ENCODE assay signal across 15 cellular contexts in genomic region chr9:86035827-86036440, GRCh38.
DNase-seq lines count a peak whose midpoint lies in the region; TF ChIP-seq lines count a peak whose summit lies in the region.
"Had no signal": no experiment of that assay in that cellular context is flagged by ENCODE, and none has a peak within 500 bp of the region (broad histone marks: within the 10 kb centered on the region; RNA-seq: fewer than 3 reads in every experiment).

No MANE protein-coding gene starts in this region.

- CTCF ChIA-PET in SK-N-SH (lab: Yijun Ruan, JAX), result interaction anchor here (1.0 to 1.7 kb wide), 5 partner anchors 9 to 64 kb away, joined by 3 to 5 read pairs (median 4); partner anchors contain the start of gene GOLM1

- no peak for TF ChIP-seq POLR2A in breast epithelium (IDR thresholded peaks at IDR 0.05)

- no peaks in the 10 kb centered on the region for H3K27me3 ChIP-seq in SK-N-SH (ENCODE audit: insufficient read depth)
- no peaks in the 10 kb centered on the region for H3K27me3 ChIP-seq in breast epithelium

- H3K4me1 ChIP-seq in SK-N-SH (ENCODE audit: control insufficient read depth in 1 of 2, insufficient read depth in 2 of 2, low read depth in 1 of 2, low read length in 1 of 2) (peaks cover 0 to 4% of the 10 kb centered on the region in 2 experiments; a peak in 1 of 4 replicates), breast epithelium (no peaks in the 10 kb centered on the region)
- H3K4me1 ChIP-seq: A549 had no signal

- H3F3A ChIP-seq in SK-N-SH (replicated peaks; ENCODE audit: insufficient read depth), result no peaks in the 10 kb centered on the region

- no peak overlapping the region for H3K4me3 Mint-ChIP-seq in brain
- no peak overlapping the region for H3K4me3 Mint-ChIP-seq in nephron progenitor cell
- H3K4me3 Mint-ChIP-seq: CD14-positive monocyte had no signal

- no peaks in the 10 kb centered on the region for H3K9me2 ChIP-seq in SK-N-SH

- POLR2A ChIA-PET in SK-N-SH (lab: Yijun Ruan, JAX), result interaction anchor here (0.7 kb wide), 1 partner anchor 1132 kb away, joined by 4 read pairs; no protein-coding TSS in a partner anchor

- H3K4me3 ChIP-seq in SK-N-SH (ENCODE audit: low read depth in 2 of 2, low read length in 1 of 2) (no peak overlapping the region), breast epithelium (no peak overlapping the region)
- H3K4me3 ChIP-seq: A549 had no signal

- no peaks in the 10 kb centered on the region for H3K9me3 ChIP-seq in SK-N-SH
- no peaks in the 10 kb centered on the region for H3K9me3 ChIP-seq in breast epithelium
- H3K9me3 ChIP-seq: A549 had no signal

- no peaks in the 10 kb centered on the region for H4K20me1 ChIP-seq in SK-N-SH (ENCODE audit: insufficient read depth)

- H2AFZ ChIP-seq in SK-N-SH (ENCODE audit: low read depth), result no peak overlapping the region

- H3K27ac ChIP-seq in SK-N-SH (ENCODE audit: low read depth in 2 of 2, low read length in 1 of 2), result no peak overlapping the region
- no peak overlapping the region for H3K27ac ChIP-seq in breast epithelium
- H3K27ac ChIP-seq: A549, KMS-11 had no signal

- no peaks in the 10 kb centered on the region for H3K79me2 ChIP-seq in SK-N-SH (ENCODE audit: insufficient read depth)

- DNase-seq in AG20443 (ENCODE audit: low spot score), result peak; percentile 9
- DNase-seq in NCI-H146 (lab: John Stamatoyannopoulos, UW), result peak; percentile 84
- peak; percentile 12 for DNase-seq in nephron progenitor cell
- no peak for DNase-seq in SK-N-SH
- no peak for DNase-seq in breast epithelium (ENCODE audit: low spot score in 2 of 2)
- DNase-seq in SHP77 (lab: John Stamatoyannopoulos, UW), result no peak
- DNase-seq: GOT3, NCI-H1930, NCI-H226, NCI-H82, SIG-M5 had no signal

- no peak overlapping the region for H3K4me2 ChIP-seq in SK-N-SH
- H3K4me2 ChIP-seq: A549, KMS-11 had no signal

- no peaks in the 10 kb centered on the region for H3K9me3 Mint-ChIP-seq in brain
- peaks cover 7% of the 10 kb centered on the region for H3K9me3 Mint-ChIP-seq in nephron progenitor cell

- intact Hi-C loops in breast epithelium (cut with DNase I; ENCODE audit: low total_unique reads), result no loop called here

- H3K36me3 Mint-ChIP-seq in brain, result peaks cover 95% of the 10 kb centered on the region
- H3K36me3 Mint-ChIP-seq in nephron progenitor cell (ENCODE audit: low read depth), result peaks cover 96% of the 10 kb centered on the region

- H3K27me3 Mint-ChIP-seq in brain (peaks cover 3% of the 10 kb centered on the region), nephron progenitor cell (ENCODE audit: low read depth, poor library complexity) (no peaks in the 10 kb centered on the region)

- peak overlapping the region in 3 of 5 experiments; percentile 1 to 57 (median 31) for H3K27ac Mint-ChIP-seq in brain
- H3K27ac Mint-ChIP-seq in nephron progenitor cell, result peak overlapping the region; percentile 95
- H3K27ac Mint-ChIP-seq: CD14-positive monocyte had no signal

- no peak for TF ChIP-seq EP300 in SK-N-SH (IDR thresholded peaks at IDR 0.05; ENCODE audit: borderline replicate concordance in 1 of 2, low read depth in 1 of 2, low read length in 1 of 2)

- no peak overlapping the region for H3K9ac ChIP-seq in SK-N-SH
- H3K9ac ChIP-seq: KMS-11 had no signal

- H3K4me1 Mint-ChIP-seq in brain (no peaks in the 10 kb centered on the region), nephron progenitor cell (peaks cover 44% of the 10 kb centered on the region)
- H3K4me1 Mint-ChIP-seq: CD14-positive monocyte had no signal

- 91% methylated on average over 10 of the region's 15 CpGs for WGBS in SK-N-SH (ENCODE audit: low lambda C conversion rate)

- TF ChIP-seq CTCF in brain (conservative IDR thresholded peaks at IDR 0.05), result no peak
- TF ChIP-seq CTCF in nephron progenitor cell (IDR thresholded peaks at IDR 0.05), result no peak
- no peak for TF ChIP-seq CTCF in SK-N-SH (IDR thresholded peaks at IDR 0.05)
- no peak for TF ChIP-seq CTCF in breast epithelium (IDR thresholded peaks at IDR 0.05)

- TF ChIP-seq RAD21 in SK-N-SH (IDR thresholded peaks at IDR 0.05; ENCODE audit: low read length), result no peak

- H3K36me3 ChIP-seq in SK-N-SH (replicated peaks in 1 of 2; ENCODE audit: control insufficient read depth in 1 of 2, insufficient read depth in 2 of 2, low read length in 1 of 2) (peaks cover 3 to 17% of the 10 kb centered on the region in 2 experiments), breast epithelium (peaks cover 4% of the 10 kb centered on the region)

TF ChIP-seq in SK-N-SH, 30 proteins besides CTCF, POLR2A, EP300 and RAD21:
- no peak for TF ChIP-seq RFX5 (IDR thresholded peaks at IDR 0.05; ENCODE audit: low read length)
- TF ChIP-seq NRF1 (IDR thresholded peaks at IDR 0.05; ENCODE audit: low read depth, low read length), result no peak
- no peak for TF ChIP-seq EZH2phosphoT487 (IDR thresholded peaks at IDR 0.05; ENCODE audit: borderline replicate concordance, low read depth)

Comparison
In these comparisons a context has a peak if more than half of its experiments do, and no peak if none do; other contexts are left out.
1. DNase-seq: peak in AG20443 (single experiment), NCI-H146 (single experiment) and nephron progenitor cell (single experiment); none in SK-N-SH (single experiment), breast epithelium (0 of 2) and SHP77 (0 of 2).